Comparison of ENCODE assay signal across 9 cellular contexts in the genomic region with DNA sequence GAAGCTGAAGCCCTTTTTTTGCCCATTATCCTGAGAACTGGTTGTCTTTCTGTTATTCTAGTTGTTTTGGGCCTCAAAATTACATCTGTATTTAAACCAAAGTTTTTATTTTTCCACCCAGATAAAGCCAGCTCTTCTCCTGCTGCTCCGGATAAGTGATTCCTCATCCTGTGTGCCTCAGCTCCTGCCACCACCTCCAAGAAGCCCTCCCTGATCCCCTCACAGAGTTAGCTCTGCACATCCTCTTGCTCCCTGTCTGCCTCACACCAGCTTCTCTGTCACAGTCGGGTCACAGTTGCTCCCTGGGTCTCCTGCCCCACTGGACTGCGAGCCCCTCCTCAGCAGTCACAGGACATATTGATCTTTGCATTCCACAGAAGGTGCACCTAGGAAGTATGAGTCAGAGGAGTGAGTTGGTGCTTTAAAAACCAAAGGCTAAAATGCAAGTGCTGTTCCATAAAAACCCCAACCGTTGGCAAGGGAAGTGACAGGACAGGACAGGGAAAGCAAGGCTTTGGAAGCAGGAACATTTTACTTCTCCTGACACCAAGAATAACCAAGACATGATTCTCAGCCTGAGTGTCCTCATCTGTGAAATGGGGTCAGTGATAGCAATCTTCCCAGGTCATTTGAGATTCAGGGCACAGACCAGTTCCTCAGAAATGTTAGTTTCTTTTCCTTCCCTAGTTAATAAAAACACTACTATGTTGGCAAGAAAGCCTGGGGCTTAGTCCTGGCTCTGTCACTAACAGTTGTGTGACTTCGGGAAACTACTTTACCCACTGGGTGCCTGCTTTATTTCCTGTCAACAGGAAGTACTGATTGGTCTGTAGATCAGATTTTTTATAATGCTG. TPM values are rescaled to one million over a fixed set of nuclear protein-coding genes. Genes with fewer than 3 reads are reported as not detected.
DNase-seq lines count a peak whose midpoint lies in the region; ATAC-seq, FAIRE-seq and TF ChIP-seq lines count a peak whose summit lies in the region.
"Had no signal": no experiment of that assay in that cellular context is flagged by ENCODE, and none has a peak within 500 bp of the region (broad histone marks: within the 10 kb centered on the region; RNA-seq: fewer than 3 reads in every experiment).

No MANE protein-coding gene starts in this region.

- TF ChIP-seq CTCF in A549 (IDR thresholded peaks at IDR 0.05) (no peak), HFF-Myc (IDR thresholded peaks at IDR 0.05; ENCODE audit: low read depth, low read length, missing control alignments) (no peak), HepG2 (CRISPR knock-in tag; IDR thresholded peaks at IDR 0.05) (no peak)

- H2AFZ ChIP-seq in HepG2 (ENCODE audit: low read length): no peak overlapping the region

- 20% methylated on average over 5 of the region's 5 CpGs for WGBS in A549 (ENCODE audit: missing lambda C conversion rate)
- 2% methylated on average over 5 of the region's 5 CpGs for whole genome bisulfite sequencing in HepG2 (ENCODE audit: low lambda C conversion rate)

- peak; percentile 67 for FAIRE-seq in A549 (lab: Jason Lieb, UNC)
- FAIRE-seq in HepG2 (lab: Jason Lieb, UNC): no peak

- ATAC-seq in A549 (peak in 1 of 2 experiments; percentile 13; a peak in 3 of 6 replicates), HepG2 (peak; percentile 66), left ventricle myocardium superior (no peak)

- no peak overlapping the region for H3K9ac ChIP-seq in HepG2 (ENCODE audit: insufficient read depth, low read depth, low read length)

- H3K27me3 ChIP-seq in HepG2 (ENCODE audit: control insufficient read depth in 1 of 2, insufficient read depth in 2 of 2, low read length in 2 of 2): 0 out of 5 replicates have a peak, but pooled peaks cover 0 to 2% of the 10 kb centered on the region in 2 experiments
- H3K27me3 ChIP-seq: colonic mucosa had no signal

- H3K9me3 ChIP-seq in A549 (peaks cover 13% of the 10 kb centered on the region; the same call in 2 of the 3 replicates), HepG2 (ENCODE audit: low read length) (no peaks in the 10 kb centered on the region)
- H3K9me3 ChIP-seq: colonic mucosa had no signal

- intact Hi-C loops in HepG2 (cut with micrococcal nuclease; ENCODE audit: unreplicated experiment): loop anchor here (5.0 kb wide), 1 partner anchor 36 kb away; the partner anchor contains the start of gene EEPD1
- intact Hi-C loops in left ventricle myocardium superior (cut with micrococcal nuclease): no loop called here

- H3K4me1 ChIP-seq in A549: peaks cover 55% of the 10 kb centered on the region
- peaks cover 59% of the 10 kb centered on the region for H3K4me1 ChIP-seq in HepG2 (ENCODE audit: insufficient read depth, low read length)

- CTCF ChIA-PET in A549 (lab: Yijun Ruan, JAX) (interaction anchor here (0.8 to 2.2 kb wide), 10 partner anchors 9 to 174 kb away, joined by 3 to 11 read pairs (median 4); no protein-coding TSS in a partner anchor), HepG2 (lab: Yijun Ruan, JAX; ENCODE audit: low intra/inter-chr PET ratio, low total read pairs) (no interaction called here)

- POLR2A ChIA-PET in A549 (lab: Yijun Ruan, JAX) (interaction anchor here (0.7 to 1.6 kb wide), 5 partner anchors 11 to 316 kb away, joined by 3 to 4 read pairs (median 3); partner anchors contain the start of gene SEPTIN7), HepG2 (lab: Yijun Ruan, JAX) (interaction anchor here (1.4 kb wide), 2 partner anchors 11 to 12 kb away, joined by 4 to 5 read pairs; no protein-coding TSS in a partner anchor)

- peak overlapping the region; percentile 74 for H3K4me2 ChIP-seq in A549
- peak overlapping the region; percentile 53 for H3K4me2 ChIP-seq in HepG2 (ENCODE audit: low read depth, low read length)

- H3K4me3 ChIP-seq in A549 (no peak overlapping the region), HFF-Myc (replicated peaks; ENCODE audit: low read depth, low read length) (peak overlapping the region; percentile 2), HepG2 (replicated peaks in 1 of 3; ENCODE audit: insufficient read depth in 1 of 3, low read depth in 2 of 3, low read length in 3 of 3) (no peak overlapping the region; a peak in 1 of 6 replicates)
- H3K4me3 ChIP-seq: colonic mucosa had no signal

- H3K36me3 ChIP-seq in HepG2 (replicated peaks in 1 of 2; ENCODE audit: control insufficient read depth in 1 of 2, insufficient read depth in 2 of 2, low read length in 2 of 2): no peaks in the 10 kb centered on the region
- H3K36me3 ChIP-seq: colonic mucosa had no signal

- peak in 1 of 2 experiments; percentile 24 for DNase-seq in A549 (ENCODE audit: low read depth in 1 of 2, low spot score in 1 of 2)
- DNase-seq in HFF-Myc (ENCODE audit: extremely low read depth, low read depth): no peak
- peak; percentile 67 for DNase-seq in HepG2 (ENCODE audit: low spot score)
- no peak for DNase-seq in hippocampal formation (lab: John Stamatoyannopoulos, UW)
- no peak for DNase-seq in NCI-H2029 treated with DMSO at 0.1 percent for 48 hours (lab: John Stamatoyannopoulos, UW)
- DNase-seq in left ventricle myocardium superior: no peak
- DNase-seq in cortex of kidney (lab: John Stamatoyannopoulos, UW): no peak
- DNase-seq: colonic mucosa had no signal

- no TSS peak for BruUV-seq in HepG2 (replicated peaks; lab: Mats Ljungman, UMichigan)

- TF ChIP-seq RAD21 in A549 (conservative IDR thresholded peaks at IDR 0.05 in 1 of 2, IDR thresholded peaks at IDR 0.05 in 1 of 2) (no peak), HepG2 (CRISPR knock-in tag; IDR thresholded peaks at IDR 0.05) (no peak)

- in situ Hi-C loops in HepG2 (cut with HindIII; ENCODE audit: extremely low pct_ligation_motif_present, low pct_unique_long_range_greater_than_20kb): no loop called here

- no peaks in the 10 kb centered on the region for H3K79me2 ChIP-seq in HepG2 (ENCODE audit: insufficient read depth, low read length)

- peak overlapping the region; percentile 82 to 88 for H3K27ac ChIP-seq in A549
- peak overlapping the region; percentile 34 for H3K27ac ChIP-seq in angular gyrus (ENCODE audit: low read depth, low read length)
- H3K27ac ChIP-seq in HepG2 (ENCODE audit: extremely low read length, insufficient read depth, low read length): no peak overlapping the region
- H3K27ac ChIP-seq: colonic mucosa had no signal

- TF ChIP-seq EP300 in A549 (IDR thresholded peaks at IDR 0.05) (no peak), HepG2 (IDR thresholded peaks at IDR 0.05; ENCODE audit: low read depth in 2 of 2, low read length in 2 of 2) (0 out of 4 replicates have a peak, but pooled peaks of 1 of the 2 experiments have one; percentile 38), HepG2 (CRISPR knock-in tag; IDR thresholded peaks at IDR 0.05; ENCODE audit: borderline replicate concordance) (no peak)

- H4K20me1 ChIP-seq in HepG2 (ENCODE audit: insufficient read depth, low read length): no peaks in the 10 kb centered on the region

- TF ChIP-seq POLR2A in A549 (IDR thresholded peaks at IDR 0.05; ENCODE audit: low read length) (no peak), HepG2 (IDR thresholded peaks at IDR 0.05; ENCODE audit: insufficient read depth in 1 of 2, low read depth in 2 of 2, low read length in 2 of 2) (no peak)

TF ChIP-seq in A549, 52 proteins besides CTCF, POLR2A, EP300 and RAD21:
- TF ChIP-seq JUNB (IDR thresholded peaks at IDR 0.05): 0 out of 2 replicates have a peak, but pooled peaks have one; percentile 13
- no peak for TF ChIP-seq JUN (IDR thresholded peaks at IDR 0.05)
- no peak for TF ChIP-seq ESRRA (IDR thresholded peaks at IDR 0.05; ENCODE audit: borderline replicate concordance, low read length)
- TF ChIP-seq FOSL2 (IDR thresholded peaks at IDR 0.05): no peak
- TF ChIP-seq FOSL2 (CRISPR knock-in tag; IDR thresholded peaks at IDR 0.05): peak; percentile 56
- peak; percentile 92 for TF ChIP-seq ZFP36 (IDR thresholded peaks at IDR 0.05; ENCODE audit: borderline replicate concordance, partially characterized antibody)
TF ChIP-seq in A549: peak in this region for 3.

TF ChIP-seq in HepG2, 621 proteins besides CTCF, POLR2A, EP300 and RAD21 (continues in another document):
- TF ChIP-seq ATF4 (CRISPR knock-in tag; IDR thresholded peaks at IDR 0.05): no peak
- TF ChIP-seq ZNF737 (CRISPR knock-in tag; IDR thresholded peaks at IDR 0.05; ENCODE audit: borderline replicate concordance): no peak

RNA-seq across cellular contexts. Expression of gene EEPD1, which starts 36.5 kb away (rescaled TPM):
- 14.2 and 16.0 TPM in 2 replicates for polyA plus RNA-seq in A549 (2011; rRNA removed)
- polyA plus RNA-seq in A549 (2012; cell fraction: cytosol; rRNA removed): 20.3 and 22.7 TPM in 2 replicates
- 60.4 and 64.3 TPM in 2 replicates for polyA plus RNA-seq in A549 (2012; cell fraction: nucleus; rRNA removed)
- polyA plus RNA-seq in A549 (2017; fragmentation: RNase III; extraction: RNeasy Plus Mini Kit Qiagen cat#74134 plus additional on column Dnase treatment): 22.1 to 25.9 TPM (median 24.3 TPM) in 3 replicates
- polyA minus RNA-seq in A549 (2011; rRNA and poly(A)+ RNA removed): 8.3 and 12.0 TPM in 2 replicates
- total RNA-seq in HepG2 (2016; rRNA removed; fragmentation: Illumina TruSeq; extraction: Trizol): 10.0 and 10.1 TPM in 2 replicates
- total RNA-seq in HepG2 (2016; cell fraction: cytosol; rRNA removed; fragmentation: Illumina TruSeq; extraction: Trizol; ENCODE audit: low read depth): 2.6 and 4.1 TPM in 2 replicates
- 6.6 and 8.8 TPM in 2 replicates for total RNA-seq in HepG2 (2016; cell fraction: insoluble cytoplasmic fraction; rRNA removed; fragmentation: Illumina TruSeq; extraction: Trizol)
- total RNA-seq in HepG2 (2016; cell fraction: membrane; rRNA removed; fragmentation: Illumina TruSeq; extraction: Trizol): 4.1 and 4.5 TPM in 2 replicates
- 8.1 and 10.7 TPM in 2 replicates for total RNA-seq in HepG2 (2016; cell fraction: nucleus; rRNA removed; fragmentation: Illumina TruSeq; extraction: Trizol)
- 16.4 and 18.4 TPM in 2 replicates for polyA plus RNA-seq in HepG2 (2011; rRNA removed)
- polyA plus RNA-seq in HepG2 (2011; cell fraction: cytosol; rRNA removed): 13.7 and 15.2 TPM in 2 replicates
- 36.9 and 55.6 TPM in 2 replicates for polyA plus RNA-seq in HepG2 (2011; cell fraction: nucleus; rRNA removed)
- polyA plus RNA-seq in HepG2 (2012): 17.7 and 30.3 TPM in 2 replicates
- 1.3 and 1.6 TPM in 2 replicates for polyA plus RNA-seq in HepG2 (2016; cell fraction: cytosol; fragmentation: Illumina TruSeq; extraction: Trizol; ENCODE audit: low read depth)
- polyA plus RNA-seq in HepG2 (2016; cell fraction: insoluble cytoplasmic fraction; fragmentation: Illumina TruSeq; extraction: Trizol; ENCODE audit: low read depth): 9.2 and 12.3 TPM in 2 replicates
- polyA plus RNA-seq in HepG2 (2016; cell fraction: membrane; fragmentation: Illumina TruSeq; extraction: Trizol; ENCODE audit: low read depth): 2.9 and 3.7 TPM in 2 replicates
- polyA plus RNA-seq in HepG2 (2016; cell fraction: nucleus; fragmentation: Illumina TruSeq; extraction: Trizol; ENCODE audit: insufficient read depth, low read depth): 36.8 and 40.3 TPM in 2 replicates
- polyA minus RNA-seq in HepG2 (2011; rRNA and poly(A)+ RNA removed; ENCODE audit: low replicate concordance): 1.7 and 22.0 TPM in 2 replicates
- 6.0 and 8.7 TPM in 2 replicates for polyA minus RNA-seq in HepG2 (2011; cell fraction: cytosol; rRNA and poly(A)+ RNA removed)
- 31.8 and 34.1 TPM in 2 replicates for polyA minus RNA-seq in HepG2 (2011; cell fraction: nucleus; rRNA and poly(A)+ RNA removed)
- 9.6 TPM for total RNA-seq in left ventricle myocardium superior

Comparison
In these comparisons a context has a peak if more than half of its experiments do, and no peak if none do; other contexts are left out.
1. Of the 38 proteins assayed by ChIP-seq in both HepG2 and A549: peak only in HepG2: SMC3; only in A549: none; in both: JUNB and ZFP36; in neither: 33; mixed calls (peak in some experiments, not most) for 2.